In the genomic region with DNA sequence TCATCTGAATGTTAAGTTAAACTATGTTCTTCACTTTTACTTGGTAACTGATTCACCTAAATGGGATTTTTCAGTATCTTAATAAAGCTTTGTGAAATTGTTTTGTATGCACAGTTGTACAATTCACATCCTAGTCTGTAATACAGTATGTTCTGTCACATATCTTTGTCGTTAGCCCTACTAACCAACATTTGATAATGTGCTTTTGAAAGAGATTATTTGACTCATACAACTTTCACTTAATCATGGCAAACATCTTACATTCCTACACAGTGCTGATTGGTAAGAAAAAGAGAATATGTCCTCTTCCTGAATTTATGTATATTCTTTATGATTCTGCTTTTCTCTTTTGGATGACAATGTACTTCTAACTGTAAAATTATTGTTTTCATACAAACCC, we compare ENCODE assay signal across 22 cellular contexts.
A peak's percentile ranks its signal among the peaks of the same experiment; 100 is the strongest.
DNase-seq lines count a peak whose midpoint lies in the region; ATAC-seq, FAIRE-seq and TF ChIP-seq lines count a peak whose summit lies in the region.
"Had no signal": no experiment of that assay in that cellular context is flagged by ENCODE, and none has a peak within 500 bp of the region (broad histone marks: within the 10 kb centered on the region; RNA-seq: fewer than 3 reads in every experiment).

No MANE protein-coding gene starts in this region.

- no peaks in the 10 kb centered on the region for H3K79me2 ChIP-seq in SK-N-SH (ENCODE audit: insufficient read depth)

- no peak for TF ChIP-seq RAD21 in SK-N-SH (IDR thresholded peaks at IDR 0.05; ENCODE audit: low read length)

- POLR2A ChIA-PET in SK-N-SH (lab: Yijun Ruan, JAX), result no interaction called here

- H3K4me3 ChIP-seq in SK-N-SH (ENCODE audit: low read depth in 2 of 2, low read length in 1 of 2), result no peak overlapping the region
- H3K4me3 ChIP-seq: BLaER1, esophagus squamous epithelium, mucosa of descending colon, ovary, skin epidermis, thyroid gland had no signal

- H3F3A ChIP-seq in SK-N-SH (replicated peaks; ENCODE audit: insufficient read depth), result peaks cover 4% of the 10 kb centered on the region

- no peaks in the 10 kb centered on the region for H3K36me3 ChIP-seq in SK-N-SH (replicated peaks in 1 of 2; ENCODE audit: control insufficient read depth in 1 of 2, insufficient read depth in 2 of 2, low read length in 1 of 2)
- H3K36me3 ChIP-seq: BLaER1, esophagus squamous epithelium, ovary, thyroid gland had no signal

- peak overlapping the region in 1 of 2 experiments; percentile 66; a peak in 3 of 4 replicates for H3K27ac ChIP-seq in SK-N-SH (ENCODE audit: low read depth in 2 of 2, low read length in 1 of 2)
- peak overlapping the region; percentile 31 for H3K27ac ChIP-seq in epithelial cell of prostate
- H3K27ac ChIP-seq: BLaER1, esophagus squamous epithelium, ovary, skin epidermis, thyroid gland had no signal

- ATAC-seq in HG03571 (IDR thresholded peaks at IDR 0.05; ENCODE audit: unreplicated experiment), result no peak
- ATAC-seq: left cardiac atrium, mucosa of descending colon, Right ventricle myocardium inferior had no signal

- 0 out of 2 replicates have a peak, but pooled peaks cover 11% of the 10 kb centered on the region for H3K9me3 ChIP-seq in SK-N-SH
- H3K9me3 ChIP-seq: ovary, thyroid gland had no signal

- TF ChIP-seq EP300 in SK-N-SH (IDR thresholded peaks at IDR 0.05; ENCODE audit: borderline replicate concordance in 1 of 2, low read depth in 1 of 2, low read length in 1 of 2), result no peak

- DNase-seq in H54 (ENCODE audit: insufficient read length, low spot score) (no peak), SK-N-SH (no peak), epithelial cell of prostate (ENCODE audit: low read depth, low spot score) (no peak), renal cortical epithelial cell (ENCODE audit: low read depth) (peak; percentile 15), cerebellar nuclear complex (lab: John Stamatoyannopoulos, UW) (no peak), islet precursor cell (no peak)
- DNase-seq in activated naive CD4-positive, alpha-beta T cell (lab: John Stamatoyannopoulos, UW), result no peak
- DNase-seq: activated CD4-positive, alpha-beta T cell treated with anti-CD3 and anti-CD28 coated beads for 1 hour; activated gamma-delta T cell; aorta; esophagus squamous epithelium; left cardiac atrium; mucosa of descending colon; NCI-H1417; NCI-H2171; ovary; T1000; thyroid gland had no signal

- CTCF ChIA-PET in SK-N-SH (lab: Yijun Ruan, JAX), result no interaction called here

- peak; percentile 66 for FAIRE-seq in H54 (lab: Jason Lieb, UNC)

- no peak for TF ChIP-seq CTCF in SK-N-SH (IDR thresholded peaks at IDR 0.05)

- H4K20me1 ChIP-seq in SK-N-SH (ENCODE audit: insufficient read depth), result no peaks in the 10 kb centered on the region
- H4K20me1 ChIP-seq: BLaER1 had no signal

- no peak overlapping the region; the same call in 1 of the 2 replicates for H3K4me2 ChIP-seq in SK-N-SH
- H3K4me2 ChIP-seq: BLaER1 had no signal

- no peaks in the 10 kb centered on the region for H3K27me3 ChIP-seq in SK-N-SH (ENCODE audit: insufficient read depth)
- H3K27me3 ChIP-seq: BLaER1, esophagus squamous epithelium, ovary, thyroid gland had no signal

- H3K4me1 ChIP-seq in SK-N-SH (ENCODE audit: control insufficient read depth in 1 of 2, insufficient read depth in 2 of 2, low read depth in 1 of 2, low read length in 1 of 2), result peaks cover 0 to 15% of the 10 kb centered on the region in 2 experiments; a peak in 1 of 4 replicates
- H3K4me1 ChIP-seq: BLaER1, esophagus squamous epithelium, thyroid gland had no signal

- H2AFZ ChIP-seq in SK-N-SH (ENCODE audit: low read depth), result peak overlapping the region; percentile 66; the same call in 1 of the 2 replicates

- no peaks in the 10 kb centered on the region for H3K9me2 ChIP-seq in SK-N-SH

- H3K9ac ChIP-seq in SK-N-SH, result 0 out of 2 replicates have a peak overlapping the region, but pooled peaks have one; percentile 2
- H3K9ac ChIP-seq: BLaER1 had no signal

- 77% methylated on average over 1 of the region's 1 CpG for WGBS in SK-N-SH (ENCODE audit: low lambda C conversion rate)

- TF ChIP-seq POLR2A in H54 (IDR thresholded peaks at IDR 0.05; ENCODE audit: low read depth, low read length), result no peak

TF ChIP-seq in SK-N-SH, 30 proteins besides CTCF, POLR2A, EP300 and RAD21:
- TF ChIP-seq JUND (IDR thresholded peaks at IDR 0.05) (no peak), SIN3A (IDR thresholded peaks at IDR 0.05; ENCODE audit: borderline replicate concordance, low read depth, low read length) (no peak), FOXJ3 (CRISPR knock-in tag; IDR thresholded peaks at IDR 0.05) (no peak), EZH2phosphoT487 (IDR thresholded peaks at IDR 0.05; ENCODE audit: borderline replicate concordance, low read depth) (no peak), POLR2AphosphoS5 (IDR thresholded peaks at IDR 0.05; ENCODE audit: low read depth, low read length) (no peak), MXI1 (IDR thresholded peaks at IDR 0.05; ENCODE audit: low read depth, low read length) (no peak), TEAD4 (IDR thresholded peaks at IDR 0.05; ENCODE audit: borderline replicate concordance, insufficient read depth) (no peak), CHD2 (IDR thresholded peaks at IDR 0.05; ENCODE audit: low read length, partially characterized antibody) (no peak), RFX5 (IDR thresholded peaks at IDR 0.05; ENCODE audit: low read length) (no peak), SMC3 (IDR thresholded peaks at IDR 0.05; ENCODE audit: low read depth, low read length) (no peak), YY1 (IDR thresholded peaks at IDR 0.05; ENCODE audit: low read depth) (no peak), TCF12 (IDR thresholded peaks at IDR 0.05) (no peak)
- TF ChIP-seq, protein P1, sequence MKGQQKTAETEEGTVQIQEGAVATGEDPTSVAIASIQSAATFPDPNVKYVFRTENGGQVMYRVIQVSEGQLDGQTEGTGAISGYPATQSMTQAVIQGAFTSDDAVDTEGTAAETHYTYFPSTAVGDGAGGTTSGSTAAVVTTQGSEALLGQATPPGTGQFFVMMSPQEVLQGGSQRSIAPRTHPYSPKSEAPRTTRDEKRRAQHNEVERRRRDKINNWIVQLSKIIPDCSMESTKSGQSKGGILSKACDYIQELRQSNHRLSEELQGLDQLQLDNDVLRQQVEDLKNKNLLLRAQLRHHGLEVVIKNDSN (IDR thresholded peaks at IDR 0.05; ENCODE audit: borderline replicate concordance, low read depth), result no peak
- TF ChIP-seq, protein P2, sequence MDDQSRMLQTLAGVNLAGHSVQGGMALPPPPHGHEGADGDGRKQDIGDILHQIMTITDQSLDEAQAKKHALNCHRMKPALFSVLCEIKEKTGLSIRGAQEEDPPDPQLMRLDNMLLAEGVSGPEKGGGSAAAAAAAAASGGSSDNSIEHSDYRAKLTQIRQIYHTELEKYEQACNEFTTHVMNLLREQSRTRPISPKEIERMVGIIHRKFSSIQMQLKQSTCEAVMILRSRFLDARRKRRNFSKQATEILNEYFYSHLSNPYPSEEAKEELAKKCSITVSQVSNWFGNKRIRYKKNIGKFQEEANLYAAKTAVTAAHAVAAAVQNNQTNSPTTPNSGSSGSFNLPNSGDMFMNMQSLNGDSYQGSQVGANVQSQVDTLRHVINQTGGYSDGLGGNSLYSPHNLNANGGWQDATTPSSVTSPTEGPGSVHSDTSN (IDR thresholded peaks at IDR 0.05), result no peak
- TF ChIP-seq, protein P3, sequence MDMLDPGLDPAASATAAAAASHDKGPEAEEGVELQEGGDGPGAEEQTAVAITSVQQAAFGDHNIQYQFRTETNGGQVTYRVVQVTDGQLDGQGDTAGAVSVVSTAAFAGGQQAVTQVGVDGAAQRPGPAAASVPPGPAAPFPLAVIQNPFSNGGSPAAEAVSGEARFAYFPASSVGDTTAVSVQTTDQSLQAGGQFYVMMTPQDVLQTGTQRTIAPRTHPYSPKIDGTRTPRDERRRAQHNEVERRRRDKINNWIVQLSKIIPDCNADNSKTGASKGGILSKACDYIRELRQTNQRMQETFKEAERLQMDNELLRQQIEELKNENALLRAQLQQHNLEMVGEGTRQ (IDR thresholded peaks at IDR 0.05; ENCODE audit: borderline replicate concordance, low read depth, low read length), result no peak
- TF ChIP-seq, protein P4, sequence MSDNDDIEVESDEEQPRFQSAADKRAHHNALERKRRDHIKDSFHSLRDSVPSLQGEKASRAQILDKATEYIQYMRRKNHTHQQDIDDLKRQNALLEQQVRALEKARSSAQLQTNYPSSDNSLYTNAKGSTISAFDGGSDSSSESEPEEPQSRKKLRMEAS (IDR thresholded peaks at IDR 0.05; ENCODE audit: low read depth), result no peak
- TF ChIP-seq, protein P5, sequence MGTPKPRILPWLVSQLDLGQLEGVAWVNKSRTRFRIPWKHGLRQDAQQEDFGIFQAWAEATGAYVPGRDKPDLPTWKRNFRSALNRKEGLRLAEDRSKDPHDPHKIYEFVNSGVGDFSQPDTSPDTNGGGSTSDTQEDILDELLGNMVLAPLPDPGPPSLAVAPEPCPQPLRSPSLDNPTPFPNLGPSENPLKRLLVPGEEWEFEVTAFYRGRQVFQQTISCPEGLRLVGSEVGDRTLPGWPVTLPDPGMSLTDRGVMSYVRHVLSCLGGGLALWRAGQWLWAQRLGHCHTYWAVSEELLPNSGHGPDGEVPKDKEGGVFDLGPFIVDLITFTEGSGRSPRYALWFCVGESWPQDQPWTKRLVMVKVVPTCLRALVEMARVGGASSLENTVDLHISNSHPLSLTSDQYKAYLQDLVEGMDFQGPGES (IDR thresholded peaks at IDR 0.05; ENCODE audit: low read depth, low read length), result no peak
